ENCODE assay signal across 15 cellular contexts in the genomic region with DNA sequence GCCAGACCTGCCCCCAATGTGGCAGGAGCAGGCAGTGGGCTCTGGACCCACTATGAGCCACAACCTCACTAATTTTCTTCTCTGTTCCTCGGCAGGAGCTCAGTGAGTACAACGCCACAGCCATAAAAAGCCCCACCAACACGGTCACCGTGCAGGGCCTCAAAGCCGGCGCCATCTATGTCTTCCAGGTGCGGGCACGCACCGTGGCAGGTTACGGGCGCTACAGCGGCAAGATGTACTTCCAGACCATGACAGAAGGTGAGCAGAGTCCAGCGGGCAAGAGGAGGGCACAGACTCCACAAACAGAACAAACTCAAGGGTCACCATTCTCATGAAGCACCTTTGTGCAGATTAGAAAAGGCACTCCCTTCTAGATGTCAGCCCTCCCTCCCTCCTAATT.
"Had no signal": no experiment of that assay in that cellular context is flagged by ENCODE, and none has a peak within 500 bp of the region (broad histone marks: within the 10 kb centered on the region; RNA-seq: fewer than 3 reads in every experiment).

No MANE protein-coding gene starts in this region.

- DNase-seq: activated CD4-positive, alpha-beta memory T cell treated with anti-CD3 and anti-CD28 coated beads for 36 hours; activated CD4-positive, alpha-beta T cell treated with anti-CD3 and anti-CD28 coated beads for 36 hours; activated CD8-positive, alpha-beta memory T cell treated with anti-CD3 and anti-CD28 coated beads, Interleukin-2, amount 10 ng/mL, durations not matched to agents 7 days and 5 days; activated effector memory CD4-positive, alpha-beta T cell treated with Interleukin-2 at 50 U/mL for 16 hours; activated naive CD4-positive, alpha-beta T cell treated with anti-CD3 and anti-CD28 coated beads, Interleukin-2, amount 50 U/mL, for 16 hours; activated T-cell treated with anti-CD3 and anti-CD28 coated beads, Interleukin-2, amount 50 U/mL, for 1 hour; adrenal gland; erythroblast; gastrocnemius medialis; heart left ventricle; immature natural killer cell; mesendoderm; natural killer cell; stimulated activated CD4-positive, alpha-beta T cell treated with anti-CD3 and anti-CD28 coated beads, Interleukin-1b, Interleukin-23, amount 100 ng/mL, for 48 hours; stimulated activated naive CD8-positive, alpha-beta T cell treated with anti-CD3 and anti-CD28 coated beads, Interleukin-15, amount 100 ng/mL, for 72 hours had no signal
